In genomic region chr12:92503029-92503931, GRCh38 we compare ENCODE assay signal across 1 cellular context.
TF ChIP-seq lines count a peak whose summit lies in the region.

No MANE protein-coding gene starts in this region.

TF ChIP-seq in HepG2, 621 proteins besides CTCF, POLR2A, EP300 and RAD21 (continued from another document and continues in another):
- TF ChIP-seq ZMAT5 (CRISPR knock-in tag; IDR thresholded peaks at IDR 0.05; ENCODE audit: borderline replicate concordance, low read depth): no peak
- TF ChIP-seq SRSF4 (IDR thresholded peaks at IDR 0.05; ENCODE audit: low read depth, low read length, poor library complexity, severe bottlenecking): no peak
- no peak for TF ChIP-seq ZZZ3 (CRISPR knock-in tag; IDR thresholded peaks at IDR 0.05; ENCODE audit: borderline replicate concordance)
- TF ChIP-seq ZKSCAN5 (CRISPR knock-in tag; IDR thresholded peaks at IDR 0.05): no peak
- TF ChIP-seq MTF2 (CRISPR knock-in tag; IDR thresholded peaks at IDR 0.05; ENCODE audit: borderline replicate concordance): no peak
- TF ChIP-seq ZNF737 (CRISPR knock-in tag; IDR thresholded peaks at IDR 0.05; ENCODE audit: borderline replicate concordance): no peak; the same call in 1 of the 2 replicates
- TF ChIP-seq FOXO1 (CRISPR knock-in tag; IDR thresholded peaks at IDR 0.05): peak; percentile 62; the same call in 1 of the 2 replicates
- no peak for TF ChIP-seq ADNP (CRISPR knock-in tag; IDR thresholded peaks at IDR 0.05)
- TF ChIP-seq, protein P1, sequence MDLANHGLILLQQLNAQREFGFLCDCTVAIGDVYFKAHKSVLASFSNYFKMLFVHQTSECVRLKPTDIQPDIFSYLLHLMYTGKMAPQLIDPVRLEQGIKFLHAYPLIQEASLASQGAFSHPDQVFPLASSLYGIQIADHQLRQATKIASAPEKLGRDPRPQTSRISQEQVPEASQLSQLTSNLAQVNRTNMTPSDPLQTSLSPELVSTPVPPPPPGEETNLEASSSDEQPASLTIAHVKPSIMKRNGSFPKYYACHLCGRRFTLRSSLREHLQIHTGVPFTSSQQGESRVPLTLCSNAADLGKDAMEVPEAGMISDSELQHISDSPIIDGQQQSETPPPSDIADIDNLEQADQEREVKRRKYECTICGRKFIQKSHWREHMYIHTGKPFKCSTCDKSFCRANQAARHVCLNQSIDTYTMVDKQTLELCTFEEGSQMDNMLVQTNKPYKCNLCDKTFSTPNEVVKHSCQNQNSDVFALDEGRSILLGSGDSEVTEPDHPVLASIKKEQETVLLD (CRISPR knock-in tag; IDR thresholded peaks at IDR 0.05; ENCODE audit: low read depth): no peak
- TF ChIP-seq YEATS2 (CRISPR knock-in tag; IDR thresholded peaks at IDR 0.05; ENCODE audit: borderline replicate concordance): no peak
- no peak for TF ChIP-seq FOXM1 (CRISPR knock-in tag; IDR thresholded peaks at IDR 0.05)
- TF ChIP-seq, protein P2, sequence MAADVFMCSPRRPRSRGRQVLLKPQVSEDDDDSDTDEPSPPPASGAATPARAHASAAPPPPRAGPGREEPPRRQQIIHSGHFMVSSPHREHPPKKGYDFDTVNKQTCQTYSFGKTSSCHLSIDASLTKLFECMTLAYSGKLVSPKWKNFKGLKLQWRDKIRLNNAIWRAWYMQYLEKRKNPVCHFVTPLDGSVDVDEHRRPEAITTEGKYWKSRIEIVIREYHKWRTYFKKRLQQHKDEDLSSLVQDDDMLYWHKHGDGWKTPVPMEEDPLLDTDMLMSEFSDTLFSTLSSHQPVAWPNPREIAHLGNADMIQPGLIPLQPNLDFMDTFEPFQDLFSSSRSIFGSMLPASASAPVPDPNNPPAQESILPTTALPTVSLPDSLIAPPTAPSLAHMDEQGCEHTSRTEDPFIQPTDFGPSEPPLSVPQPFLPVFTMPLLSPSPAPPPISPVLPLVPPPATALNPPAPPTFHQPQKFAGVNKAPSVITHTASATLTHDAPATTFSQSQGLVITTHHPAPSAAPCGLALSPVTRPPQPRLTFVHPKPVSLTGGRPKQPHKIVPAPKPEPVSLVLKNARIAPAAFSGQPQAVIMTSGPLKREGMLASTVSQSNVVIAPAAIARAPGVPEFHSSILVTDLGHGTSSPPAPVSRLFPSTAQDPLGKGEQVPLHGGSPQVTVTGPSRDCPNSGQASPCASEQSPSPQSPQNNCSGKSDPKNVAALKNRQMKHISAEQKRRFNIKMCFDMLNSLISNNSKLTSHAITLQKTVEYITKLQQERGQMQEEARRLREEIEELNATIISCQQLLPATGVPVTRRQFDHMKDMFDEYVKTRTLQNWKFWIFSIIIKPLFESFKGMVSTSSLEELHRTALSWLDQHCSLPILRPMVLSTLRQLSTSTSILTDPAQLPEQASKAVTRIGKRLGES (CRISPR knock-in tag; IDR thresholded peaks at IDR 0.05; ENCODE audit: borderline replicate concordance): no peak
- TF ChIP-seq MZF1 (CRISPR knock-in tag; IDR thresholded peaks at IDR 0.05; ENCODE audit: borderline replicate concordance): no peak
- no peak for TF ChIP-seq E2F5 (CRISPR knock-in tag; conservative IDR thresholded peaks at IDR 0.05)
- TF ChIP-seq ZNF232 (CRISPR knock-in tag; IDR thresholded peaks at IDR 0.05; ENCODE audit: borderline replicate concordance): no peak
- TF ChIP-seq, protein P3, sequence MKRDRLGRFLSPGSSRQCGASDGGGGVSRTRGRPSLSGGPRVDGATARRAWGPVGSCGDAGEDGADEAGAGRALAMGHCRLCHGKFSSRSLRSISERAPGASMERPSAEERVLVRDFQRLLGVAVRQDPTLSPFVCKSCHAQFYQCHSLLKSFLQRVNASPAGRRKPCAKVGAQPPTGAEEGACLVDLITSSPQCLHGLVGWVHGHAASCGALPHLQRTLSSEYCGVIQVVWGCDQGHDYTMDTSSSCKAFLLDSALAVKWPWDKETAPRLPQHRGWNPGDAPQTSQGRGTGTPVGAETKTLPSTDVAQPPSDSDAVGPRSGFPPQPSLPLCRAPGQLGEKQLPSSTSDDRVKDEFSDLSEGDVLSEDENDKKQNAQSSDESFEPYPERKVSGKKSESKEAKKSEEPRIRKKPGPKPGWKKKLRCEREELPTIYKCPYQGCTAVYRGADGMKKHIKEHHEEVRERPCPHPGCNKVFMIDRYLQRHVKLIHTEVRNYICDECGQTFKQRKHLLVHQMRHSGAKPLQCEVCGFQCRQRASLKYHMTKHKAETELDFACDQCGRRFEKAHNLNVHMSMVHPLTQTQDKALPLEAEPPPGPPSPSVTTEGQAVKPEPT (CRISPR knock-in tag; IDR thresholded peaks at IDR 0.05; ENCODE audit: low read depth): no peak
- no peak for TF ChIP-seq SUZ12 (IDR thresholded peaks at IDR 0.05; ENCODE audit: low read depth, low read length)
- TF ChIP-seq SP5 (CRISPR knock-in tag; IDR thresholded peaks at IDR 0.05; ENCODE audit: borderline replicate concordance, low read depth): no peak
- TF ChIP-seq NCOA2 (CRISPR knock-in tag; IDR thresholded peaks at IDR 0.05): peak; percentile 89
- no peak for TF ChIP-seq ZNF333 (CRISPR knock-in tag; IDR thresholded peaks at IDR 0.05; ENCODE audit: borderline replicate concordance)
- TF ChIP-seq ZNF143 (CRISPR knock-in tag; IDR thresholded peaks at IDR 0.05): no peak
- TF ChIP-seq, protein P4, sequence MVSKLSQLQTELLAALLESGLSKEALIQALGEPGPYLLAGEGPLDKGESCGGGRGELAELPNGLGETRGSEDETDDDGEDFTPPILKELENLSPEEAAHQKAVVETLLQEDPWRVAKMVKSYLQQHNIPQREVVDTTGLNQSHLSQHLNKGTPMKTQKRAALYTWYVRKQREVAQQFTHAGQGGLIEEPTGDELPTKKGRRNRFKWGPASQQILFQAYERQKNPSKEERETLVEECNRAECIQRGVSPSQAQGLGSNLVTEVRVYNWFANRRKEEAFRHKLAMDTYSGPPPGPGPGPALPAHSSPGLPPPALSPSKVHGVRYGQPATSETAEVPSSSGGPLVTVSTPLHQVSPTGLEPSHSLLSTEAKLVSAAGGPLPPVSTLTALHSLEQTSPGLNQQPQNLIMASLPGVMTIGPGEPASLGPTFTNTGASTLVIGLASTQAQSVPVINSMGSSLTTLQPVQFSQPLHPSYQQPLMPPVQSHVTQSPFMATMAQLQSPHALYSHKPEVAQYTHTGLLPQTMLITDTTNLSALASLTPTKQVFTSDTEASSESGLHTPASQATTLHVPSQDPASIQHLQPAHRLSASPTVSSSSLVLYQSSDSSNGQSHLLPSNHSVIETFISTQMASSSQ (IDR thresholded peaks at IDR 0.05; ENCODE audit: low read depth): peak; percentile 39; the same call in 1 of the 2 replicates
- TF ChIP-seq, protein P4 (CRISPR knock-in tag; IDR thresholded peaks at IDR 0.05; ENCODE audit: borderline replicate concordance): no peak
- no peak for TF ChIP-seq FOXP1 (IDR thresholded peaks at IDR 0.05)
- TF ChIP-seq FOXP1 (CRISPR knock-in tag; IDR thresholded peaks at IDR 0.05): peak; percentile 63; the same call in 1 of the 2 replicates
- no peak for TF ChIP-seq ZNF749 (CRISPR knock-in tag; IDR thresholded peaks at IDR 0.05; ENCODE audit: borderline replicate concordance)
- TF ChIP-seq ZFP1 (CRISPR knock-in tag; IDR thresholded peaks at IDR 0.05): no peak
- no peak for TF ChIP-seq MBNL3 (CRISPR knock-in tag; conservative IDR thresholded peaks at IDR 0.05)
- TF ChIP-seq NR2C2 (CRISPR knock-in tag; IDR thresholded peaks at IDR 0.05; ENCODE audit: borderline replicate concordance): no peak; the same call in 1 of the 2 replicates
- TF ChIP-seq ZNF260 (CRISPR knock-in tag; IDR thresholded peaks at IDR 0.05; ENCODE audit: borderline replicate concordance, low read depth): no peak
- peak; percentile 16; the same call in 1 of the 2 replicates for TF ChIP-seq KMT2B (CRISPR knock-in tag; IDR thresholded peaks at IDR 0.05)
- TF ChIP-seq, protein P5, sequence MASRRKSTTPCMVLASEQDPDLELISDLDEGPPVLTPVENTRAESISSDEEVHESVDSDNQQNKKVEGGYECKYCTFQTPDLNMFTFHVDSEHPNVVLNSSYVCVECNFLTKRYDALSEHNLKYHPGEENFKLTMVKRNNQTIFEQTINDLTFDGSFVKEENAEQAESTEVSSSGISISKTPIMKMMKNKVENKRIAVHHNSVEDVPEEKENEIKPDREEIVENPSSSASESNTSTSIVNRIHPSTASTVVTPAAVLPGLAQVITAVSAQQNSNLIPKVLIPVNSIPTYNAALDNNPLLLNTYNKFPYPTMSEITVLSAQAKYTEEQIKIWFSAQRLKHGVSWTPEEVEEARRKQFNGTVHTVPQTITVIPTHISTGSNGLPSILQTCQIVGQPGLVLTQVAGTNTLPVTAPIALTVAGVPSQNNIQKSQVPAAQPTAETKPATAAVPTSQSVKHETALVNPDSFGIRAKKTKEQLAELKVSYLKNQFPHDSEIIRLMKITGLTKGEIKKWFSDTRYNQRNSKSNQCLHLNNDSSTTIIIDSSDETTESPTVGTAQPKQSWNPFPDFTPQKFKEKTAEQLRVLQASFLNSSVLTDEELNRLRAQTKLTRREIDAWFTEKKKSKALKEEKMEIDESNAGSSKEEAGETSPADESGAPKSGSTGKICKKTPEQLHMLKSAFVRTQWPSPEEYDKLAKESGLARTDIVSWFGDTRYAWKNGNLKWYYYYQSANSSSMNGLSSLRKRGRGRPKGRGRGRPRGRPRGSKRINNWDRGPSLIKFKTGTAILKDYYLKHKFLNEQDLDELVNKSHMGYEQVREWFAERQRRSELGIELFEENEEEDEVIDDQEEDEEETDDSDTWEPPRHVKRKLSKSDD (CRISPR knock-in tag; IDR thresholded peaks at IDR 0.05; ENCODE audit: low read depth): no peak
- no peak for TF ChIP-seq RORA (CRISPR knock-in tag; IDR thresholded peaks at IDR 0.05)
- no peak for TF ChIP-seq SETDB1 (CRISPR knock-in tag; IDR thresholded peaks at IDR 0.05; ENCODE audit: borderline replicate concordance)
- no peak for TF ChIP-seq ZNF441 (CRISPR knock-in tag; IDR thresholded peaks at IDR 0.05; ENCODE audit: borderline replicate concordance)
- no peak for TF ChIP-seq PLRG1 (conservative IDR thresholded peaks at IDR 0.05)
- peak; percentile 84 for TF ChIP-seq KDM6A (CRISPR knock-in tag; IDR thresholded peaks at IDR 0.05; ENCODE audit: low read depth)
- 0 out of 2 replicates have a peak, but pooled peaks have one; percentile 17 for TF ChIP-seq SAP130 (CRISPR knock-in tag; IDR thresholded peaks at IDR 0.05; ENCODE audit: low read depth)
- TF ChIP-seq MED1 (CRISPR knock-in tag; IDR thresholded peaks at IDR 0.05): peak; percentile 43; the same call in 1 of the 2 replicates
- TF ChIP-seq, protein P6, sequence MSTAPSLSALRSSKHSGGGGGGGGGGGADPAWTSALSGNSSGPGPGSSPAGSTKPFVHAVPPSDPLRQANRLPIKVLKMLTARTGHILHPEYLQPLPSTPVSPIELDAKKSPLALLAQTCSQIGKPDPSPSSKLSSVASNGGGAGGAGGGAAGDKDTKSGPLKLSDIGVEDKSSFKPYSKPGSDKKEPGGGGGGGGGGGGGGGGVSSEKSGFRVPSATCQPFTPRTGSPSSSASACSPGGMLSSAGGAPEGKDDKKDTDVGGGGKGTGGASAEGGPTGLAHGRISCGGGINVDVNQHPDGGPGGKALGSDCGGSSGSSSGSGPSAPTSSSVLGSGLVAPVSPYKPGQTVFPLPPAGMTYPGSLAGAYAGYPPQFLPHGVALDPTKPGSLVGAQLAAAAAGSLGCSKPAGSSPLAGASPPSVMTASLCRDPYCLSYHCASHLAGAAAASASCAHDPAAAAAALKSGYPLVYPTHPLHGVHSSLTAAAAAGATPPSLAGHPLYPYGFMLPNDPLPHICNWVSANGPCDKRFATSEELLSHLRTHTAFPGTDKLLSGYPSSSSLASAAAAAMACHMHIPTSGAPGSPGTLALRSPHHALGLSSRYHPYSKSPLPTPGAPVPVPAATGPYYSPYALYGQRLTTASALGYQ (CRISPR knock-in tag; IDR thresholded peaks at IDR 0.05): peak; percentile 38; the same call in 1 of the 2 replicates
- no peak for TF ChIP-seq CENPT (CRISPR knock-in tag; IDR thresholded peaks at IDR 0.05; ENCODE audit: low read depth)
- no peak for TF ChIP-seq TRIM24 (CRISPR knock-in tag; IDR thresholded peaks at IDR 0.05)
- TF ChIP-seq PAX8 (CRISPR knock-in tag; IDR thresholded peaks at IDR 0.05; ENCODE audit: borderline replicate concordance): no peak
- TF ChIP-seq ZNF263 (CRISPR knock-in tag; IDR thresholded peaks at IDR 0.05): no peak
- TF ChIP-seq, protein P7, sequence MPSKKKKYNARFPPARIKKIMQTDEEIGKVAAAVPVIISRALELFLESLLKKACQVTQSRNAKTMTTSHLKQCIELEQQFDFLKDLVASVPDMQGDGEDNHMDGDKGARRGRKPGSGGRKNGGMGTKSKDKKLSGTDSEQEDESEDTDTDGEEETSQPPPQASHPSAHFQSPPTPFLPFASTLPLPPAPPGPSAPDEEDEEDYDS (CRISPR knock-in tag; IDR thresholded peaks at IDR 0.05): no peak
- TF ChIP-seq ZSCAN31 (CRISPR knock-in tag; IDR thresholded peaks at IDR 0.05; ENCODE audit: low read depth): 0 out of 2 replicates have a peak, but pooled peaks have one; percentile 37
- no peak for TF ChIP-seq ZNF12 (CRISPR knock-in tag; IDR thresholded peaks at IDR 0.05)
- TF ChIP-seq SOX13 (IDR thresholded peaks at IDR 0.05): no peak
- peak in 1 of 2 experiments; percentile 70; a peak in 2 of 4 replicates for TF ChIP-seq SOX13 (CRISPR knock-in tag; conservative IDR thresholded peaks at IDR 0.05 in 1 of 2, IDR thresholded peaks at IDR 0.05 in 1 of 2)
- no peak for TF ChIP-seq ZNF33A (CRISPR knock-in tag; IDR thresholded peaks at IDR 0.05; ENCODE audit: borderline replicate concordance)
- no peak for TF ChIP-seq ZNF33B (CRISPR knock-in tag; IDR thresholded peaks at IDR 0.05)
- no peak for TF ChIP-seq ZFP41 (CRISPR knock-in tag; IDR thresholded peaks at IDR 0.05; ENCODE audit: borderline replicate concordance)
- TF ChIP-seq ZNF343 (CRISPR knock-in tag; IDR thresholded peaks at IDR 0.05): no peak
- TF ChIP-seq ZNF296 (CRISPR knock-in tag; conservative IDR thresholded peaks at IDR 0.05): no peak
- no peak for TF ChIP-seq ZNF317 (CRISPR knock-in tag; IDR thresholded peaks at IDR 0.05)
